1 cellular context compared by ENCODE assay signal in the genomic region with DNA sequence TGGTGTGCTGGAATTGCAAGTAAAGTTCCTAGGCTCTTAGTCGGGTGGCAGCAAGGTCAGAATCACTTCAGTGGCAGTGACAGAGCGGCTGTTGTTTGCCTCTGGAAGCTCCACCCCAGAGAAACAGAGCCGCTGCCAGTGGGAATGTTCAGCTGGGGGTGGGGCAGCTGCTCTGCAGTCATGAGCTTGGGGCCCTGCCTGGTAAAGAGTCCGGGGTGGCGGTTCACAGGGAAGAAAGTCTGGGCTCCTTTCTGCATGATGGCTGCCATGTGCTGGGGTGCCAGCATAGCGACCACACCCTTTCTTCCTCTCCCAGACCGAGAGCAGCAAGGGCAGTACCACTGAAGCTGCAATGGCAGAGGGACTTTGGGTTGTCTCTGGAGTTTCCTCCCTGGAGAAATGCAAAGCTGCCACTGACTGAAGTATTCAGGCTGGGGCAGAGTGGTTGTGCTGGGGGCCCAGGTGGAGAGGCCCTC.
TF ChIP-seq lines count a peak whose summit lies in the region.

No MANE protein-coding gene starts in this region.

TF ChIP-seq in HepG2, 621 proteins besides CTCF, POLR2A, EP300 and RAD21 (continued from another document and continues in another):
- no peak for TF ChIP-seq NR2F6 (IDR thresholded peaks at IDR 0.05)
- TF ChIP-seq NR2F6 (CRISPR knock-in tag; IDR thresholded peaks at IDR 0.05) = no peak
- TF ChIP-seq, protein P1, sequence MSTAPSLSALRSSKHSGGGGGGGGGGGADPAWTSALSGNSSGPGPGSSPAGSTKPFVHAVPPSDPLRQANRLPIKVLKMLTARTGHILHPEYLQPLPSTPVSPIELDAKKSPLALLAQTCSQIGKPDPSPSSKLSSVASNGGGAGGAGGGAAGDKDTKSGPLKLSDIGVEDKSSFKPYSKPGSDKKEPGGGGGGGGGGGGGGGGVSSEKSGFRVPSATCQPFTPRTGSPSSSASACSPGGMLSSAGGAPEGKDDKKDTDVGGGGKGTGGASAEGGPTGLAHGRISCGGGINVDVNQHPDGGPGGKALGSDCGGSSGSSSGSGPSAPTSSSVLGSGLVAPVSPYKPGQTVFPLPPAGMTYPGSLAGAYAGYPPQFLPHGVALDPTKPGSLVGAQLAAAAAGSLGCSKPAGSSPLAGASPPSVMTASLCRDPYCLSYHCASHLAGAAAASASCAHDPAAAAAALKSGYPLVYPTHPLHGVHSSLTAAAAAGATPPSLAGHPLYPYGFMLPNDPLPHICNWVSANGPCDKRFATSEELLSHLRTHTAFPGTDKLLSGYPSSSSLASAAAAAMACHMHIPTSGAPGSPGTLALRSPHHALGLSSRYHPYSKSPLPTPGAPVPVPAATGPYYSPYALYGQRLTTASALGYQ (CRISPR knock-in tag; IDR thresholded peaks at IDR 0.05) = no peak
- no peak for TF ChIP-seq CCAR2 (optimal IDR thresholded peaks at IDR 0.05; ENCODE audit: low read depth, low read length)
- TF ChIP-seq, protein P2, sequence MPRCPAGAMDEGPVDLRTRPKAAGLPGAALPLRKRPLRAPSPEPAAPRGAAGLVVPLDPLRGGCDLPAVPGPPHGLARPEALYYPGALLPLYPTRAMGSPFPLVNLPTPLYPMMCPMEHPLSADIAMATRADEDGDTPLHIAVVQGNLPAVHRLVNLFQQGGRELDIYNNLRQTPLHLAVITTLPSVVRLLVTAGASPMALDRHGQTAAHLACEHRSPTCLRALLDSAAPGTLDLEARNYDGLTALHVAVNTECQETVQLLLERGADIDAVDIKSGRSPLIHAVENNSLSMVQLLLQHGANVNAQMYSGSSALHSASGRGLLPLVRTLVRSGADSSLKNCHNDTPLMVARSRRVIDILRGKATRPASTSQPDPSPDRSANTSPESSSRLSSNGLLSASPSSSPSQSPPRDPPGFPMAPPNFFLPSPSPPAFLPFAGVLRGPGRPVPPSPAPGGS (CRISPR knock-in tag; IDR thresholded peaks at IDR 0.05) = peak; percentile 80; the same call in 1 of the 2 replicates
- TF ChIP-seq ZNF577 (CRISPR knock-in tag; IDR thresholded peaks at IDR 0.05; ENCODE audit: borderline replicate concordance, low read depth) = no peak
- no peak for TF ChIP-seq ZSCAN25 (CRISPR knock-in tag; IDR thresholded peaks at IDR 0.05)
- TF ChIP-seq, protein P3, sequence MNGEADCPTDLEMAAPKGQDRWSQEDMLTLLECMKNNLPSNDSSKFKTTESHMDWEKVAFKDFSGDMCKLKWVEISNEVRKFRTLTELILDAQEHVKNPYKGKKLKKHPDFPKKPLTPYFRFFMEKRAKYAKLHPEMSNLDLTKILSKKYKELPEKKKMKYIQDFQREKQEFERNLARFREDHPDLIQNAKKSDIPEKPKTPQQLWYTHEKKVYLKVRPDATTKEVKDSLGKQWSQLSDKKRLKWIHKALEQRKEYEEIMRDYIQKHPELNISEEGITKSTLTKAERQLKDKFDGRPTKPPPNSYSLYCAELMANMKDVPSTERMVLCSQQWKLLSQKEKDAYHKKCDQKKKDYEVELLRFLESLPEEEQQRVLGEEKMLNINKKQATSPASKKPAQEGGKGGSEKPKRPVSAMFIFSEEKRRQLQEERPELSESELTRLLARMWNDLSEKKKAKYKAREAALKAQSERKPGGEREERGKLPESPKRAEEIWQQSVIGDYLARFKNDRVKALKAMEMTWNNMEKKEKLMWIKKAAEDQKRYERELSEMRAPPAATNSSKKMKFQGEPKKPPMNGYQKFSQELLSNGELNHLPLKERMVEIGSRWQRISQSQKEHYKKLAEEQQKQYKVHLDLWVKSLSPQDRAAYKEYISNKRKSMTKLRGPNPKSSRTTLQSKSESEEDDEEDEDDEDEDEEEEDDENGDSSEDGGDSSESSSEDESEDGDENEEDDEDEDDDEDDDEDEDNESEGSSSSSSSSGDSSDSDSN (CRISPR knock-in tag; IDR thresholded peaks at IDR 0.05) = peak; percentile 53
- TF ChIP-seq, protein P4, sequence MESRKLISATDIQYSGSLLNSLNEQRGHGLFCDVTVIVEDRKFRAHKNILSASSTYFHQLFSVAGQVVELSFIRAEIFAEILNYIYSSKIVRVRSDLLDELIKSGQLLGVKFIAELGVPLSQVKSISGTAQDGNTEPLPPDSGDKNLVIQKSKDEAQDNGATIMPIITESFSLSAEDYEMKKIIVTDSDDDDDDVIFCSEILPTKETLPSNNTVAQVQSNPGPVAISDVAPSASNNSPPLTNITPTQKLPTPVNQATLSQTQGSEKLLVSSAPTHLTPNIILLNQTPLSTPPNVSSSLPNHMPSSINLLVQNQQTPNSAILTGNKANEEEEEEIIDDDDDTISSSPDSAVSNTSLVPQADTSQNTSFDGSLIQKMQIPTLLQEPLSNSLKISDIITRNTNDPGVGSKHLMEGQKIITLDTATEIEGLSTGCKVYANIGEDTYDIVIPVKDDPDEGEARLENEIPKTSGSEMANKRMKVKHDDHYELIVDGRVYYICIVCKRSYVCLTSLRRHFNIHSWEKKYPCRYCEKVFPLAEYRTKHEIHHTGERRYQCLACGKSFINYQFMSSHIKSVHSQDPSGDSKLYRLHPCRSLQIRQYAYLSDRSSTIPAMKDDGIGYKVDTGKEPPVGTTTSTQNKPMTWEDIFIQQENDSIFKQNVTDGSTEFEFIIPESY (CRISPR knock-in tag; IDR thresholded peaks at IDR 0.05) = no peak
- TF ChIP-seq RXRA (CRISPR knock-in tag; IDR thresholded peaks at IDR 0.05) = no peak
- no peak for TF ChIP-seq ZKSCAN8 (CRISPR knock-in tag; IDR thresholded peaks at IDR 0.05; ENCODE audit: borderline replicate concordance)
- TF ChIP-seq TARDBP (CRISPR knock-in tag; IDR thresholded peaks at IDR 0.05) = 0 out of 2 replicates have a peak, but pooled peaks have one; percentile 25
- no peak for TF ChIP-seq THAP11 (CRISPR knock-in tag; IDR thresholded peaks at IDR 0.05)
- no peak for TF ChIP-seq CHD2 (IDR thresholded peaks at IDR 0.05; ENCODE audit: low read depth, low read length)
- TF ChIP-seq SMAD1 (CRISPR knock-in tag; IDR thresholded peaks at IDR 0.05; ENCODE audit: borderline replicate concordance, low read depth) = no peak
- no peak for TF ChIP-seq KDM5A (IDR thresholded peaks at IDR 0.05; ENCODE audit: borderline replicate concordance, low read length)
- TF ChIP-seq RARA (CRISPR knock-in tag; IDR thresholded peaks at IDR 0.05) = 0 out of 2 replicates have a peak, but pooled peaks have one; percentile 11
- no peak for TF ChIP-seq CREB1 (IDR thresholded peaks at IDR 0.05)
- no peak for TF ChIP-seq CREB1 (CRISPR knock-in tag; IDR thresholded peaks at IDR 0.05)
- TF ChIP-seq, protein P5, sequence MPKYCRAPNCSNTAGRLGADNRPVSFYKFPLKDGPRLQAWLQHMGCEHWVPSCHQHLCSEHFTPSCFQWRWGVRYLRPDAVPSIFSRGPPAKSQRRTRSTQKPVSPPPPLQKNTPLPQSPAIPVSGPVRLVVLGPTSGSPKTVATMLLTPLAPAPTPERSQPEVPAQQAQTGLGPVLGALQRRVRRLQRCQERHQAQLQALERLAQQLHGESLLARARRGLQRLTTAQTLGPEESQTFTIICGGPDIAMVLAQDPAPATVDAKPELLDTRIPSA (CRISPR knock-in tag; IDR thresholded peaks at IDR 0.05; ENCODE audit: borderline replicate concordance) = no peak
- no peak for TF ChIP-seq ZNF510 (CRISPR knock-in tag; IDR thresholded peaks at IDR 0.05; ENCODE audit: low read depth)
- no peak for TF ChIP-seq RBFOX2 (IDR thresholded peaks at IDR 0.05; ENCODE audit: low read depth, low read length)
- no peak for TF ChIP-seq MTA1 (CRISPR knock-in tag; IDR thresholded peaks at IDR 0.05; ENCODE audit: borderline replicate concordance)
- TF ChIP-seq, protein P6, sequence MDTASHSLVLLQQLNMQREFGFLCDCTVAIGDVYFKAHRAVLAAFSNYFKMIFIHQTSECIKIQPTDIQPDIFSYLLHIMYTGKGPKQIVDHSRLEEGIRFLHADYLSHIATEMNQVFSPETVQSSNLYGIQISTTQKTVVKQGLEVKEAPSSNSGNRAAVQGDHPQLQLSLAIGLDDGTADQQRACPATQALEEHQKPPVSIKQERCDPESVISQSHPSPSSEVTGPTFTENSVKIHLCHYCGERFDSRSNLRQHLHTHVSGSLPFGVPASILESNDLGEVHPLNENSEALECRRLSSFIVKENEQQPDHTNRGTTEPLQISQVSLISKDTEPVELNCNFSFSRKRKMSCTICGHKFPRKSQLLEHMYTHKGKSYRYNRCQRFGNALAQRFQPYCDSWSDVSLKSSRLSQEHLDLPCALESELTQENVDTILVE (CRISPR knock-in tag; IDR thresholded peaks at IDR 0.05) = no peak
- no peak for TF ChIP-seq MYNN (CRISPR knock-in tag; IDR thresholded peaks at IDR 0.05; ENCODE audit: low read depth)
- no peak for TF ChIP-seq NR1H2 (CRISPR knock-in tag; IDR thresholded peaks at IDR 0.05; ENCODE audit: borderline replicate concordance, low read depth)
- TF ChIP-seq SOX6 (IDR thresholded peaks at IDR 0.05) = no peak
- TF ChIP-seq SOX6 (CRISPR knock-in tag; IDR thresholded peaks at IDR 0.05) = no peak; the same call in 1 of the 2 replicates
- no peak for TF ChIP-seq NFE2L2 (IDR thresholded peaks at IDR 0.05; ENCODE audit: low read length)
- no peak for TF ChIP-seq ZNF253 (CRISPR knock-in tag; IDR thresholded peaks at IDR 0.05; ENCODE audit: borderline replicate concordance)
- TF ChIP-seq TOPORS (CRISPR knock-in tag; IDR thresholded peaks at IDR 0.05) = no peak
- no peak for TF ChIP-seq AGO2 (optimal IDR thresholded peaks at IDR 0.05; ENCODE audit: low read depth, low read length)
- 0 out of 2 replicates have a peak, but pooled peaks have one; percentile 31 for TF ChIP-seq HNRNPL (IDR thresholded peaks at IDR 0.05; ENCODE audit: low read depth, low read length)
- TF ChIP-seq MAFK (conservative IDR thresholded peaks at IDR 0.05 in 1 of 2, IDR thresholded peaks at IDR 0.05 in 1 of 2; ENCODE audit: low read length in 2 of 2) = no peak
- TF ChIP-seq ZNF878 (CRISPR knock-in tag; IDR thresholded peaks at IDR 0.05) = no peak
- no peak for TF ChIP-seq ZNF333 (CRISPR knock-in tag; IDR thresholded peaks at IDR 0.05; ENCODE audit: borderline replicate concordance)
- TF ChIP-seq, protein P7, sequence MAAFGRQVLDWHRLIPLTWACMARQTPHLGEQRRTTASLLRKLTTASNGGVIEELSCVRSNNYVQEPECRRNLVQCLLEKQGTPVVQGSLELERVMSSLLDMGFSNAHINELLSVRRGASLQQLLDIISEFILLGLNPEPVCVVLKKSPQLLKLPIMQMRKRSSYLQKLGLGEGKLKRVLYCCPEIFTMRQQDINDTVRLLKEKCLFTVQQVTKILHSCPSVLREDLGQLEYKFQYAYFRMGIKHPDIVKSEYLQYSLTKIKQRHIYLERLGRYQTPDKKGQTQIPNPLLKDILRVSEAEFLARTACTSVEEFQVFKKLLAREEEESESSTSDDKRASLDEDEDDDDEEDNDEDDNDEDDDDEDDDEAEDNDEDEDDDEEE (CRISPR knock-in tag; IDR thresholded peaks at IDR 0.05) = no peak
- no peak for TF ChIP-seq SMARCC2 (IDR thresholded peaks at IDR 0.05)
- no peak for TF ChIP-seq ONECUT2 (CRISPR knock-in tag; IDR thresholded peaks at IDR 0.05)
- TF ChIP-seq FOXP1 (IDR thresholded peaks at IDR 0.05) = no peak
- TF ChIP-seq FOXP1 (CRISPR knock-in tag; IDR thresholded peaks at IDR 0.05) = 0 out of 2 replicates have a peak, but pooled peaks have one; percentile 26
- no peak for TF ChIP-seq SNAI1 (CRISPR knock-in tag; IDR thresholded peaks at IDR 0.05; ENCODE audit: borderline replicate concordance)
- TF ChIP-seq, protein P8, sequence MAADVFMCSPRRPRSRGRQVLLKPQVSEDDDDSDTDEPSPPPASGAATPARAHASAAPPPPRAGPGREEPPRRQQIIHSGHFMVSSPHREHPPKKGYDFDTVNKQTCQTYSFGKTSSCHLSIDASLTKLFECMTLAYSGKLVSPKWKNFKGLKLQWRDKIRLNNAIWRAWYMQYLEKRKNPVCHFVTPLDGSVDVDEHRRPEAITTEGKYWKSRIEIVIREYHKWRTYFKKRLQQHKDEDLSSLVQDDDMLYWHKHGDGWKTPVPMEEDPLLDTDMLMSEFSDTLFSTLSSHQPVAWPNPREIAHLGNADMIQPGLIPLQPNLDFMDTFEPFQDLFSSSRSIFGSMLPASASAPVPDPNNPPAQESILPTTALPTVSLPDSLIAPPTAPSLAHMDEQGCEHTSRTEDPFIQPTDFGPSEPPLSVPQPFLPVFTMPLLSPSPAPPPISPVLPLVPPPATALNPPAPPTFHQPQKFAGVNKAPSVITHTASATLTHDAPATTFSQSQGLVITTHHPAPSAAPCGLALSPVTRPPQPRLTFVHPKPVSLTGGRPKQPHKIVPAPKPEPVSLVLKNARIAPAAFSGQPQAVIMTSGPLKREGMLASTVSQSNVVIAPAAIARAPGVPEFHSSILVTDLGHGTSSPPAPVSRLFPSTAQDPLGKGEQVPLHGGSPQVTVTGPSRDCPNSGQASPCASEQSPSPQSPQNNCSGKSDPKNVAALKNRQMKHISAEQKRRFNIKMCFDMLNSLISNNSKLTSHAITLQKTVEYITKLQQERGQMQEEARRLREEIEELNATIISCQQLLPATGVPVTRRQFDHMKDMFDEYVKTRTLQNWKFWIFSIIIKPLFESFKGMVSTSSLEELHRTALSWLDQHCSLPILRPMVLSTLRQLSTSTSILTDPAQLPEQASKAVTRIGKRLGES (CRISPR knock-in tag; IDR thresholded peaks at IDR 0.05; ENCODE audit: borderline replicate concordance) = no peak
- TF ChIP-seq, protein P9, sequence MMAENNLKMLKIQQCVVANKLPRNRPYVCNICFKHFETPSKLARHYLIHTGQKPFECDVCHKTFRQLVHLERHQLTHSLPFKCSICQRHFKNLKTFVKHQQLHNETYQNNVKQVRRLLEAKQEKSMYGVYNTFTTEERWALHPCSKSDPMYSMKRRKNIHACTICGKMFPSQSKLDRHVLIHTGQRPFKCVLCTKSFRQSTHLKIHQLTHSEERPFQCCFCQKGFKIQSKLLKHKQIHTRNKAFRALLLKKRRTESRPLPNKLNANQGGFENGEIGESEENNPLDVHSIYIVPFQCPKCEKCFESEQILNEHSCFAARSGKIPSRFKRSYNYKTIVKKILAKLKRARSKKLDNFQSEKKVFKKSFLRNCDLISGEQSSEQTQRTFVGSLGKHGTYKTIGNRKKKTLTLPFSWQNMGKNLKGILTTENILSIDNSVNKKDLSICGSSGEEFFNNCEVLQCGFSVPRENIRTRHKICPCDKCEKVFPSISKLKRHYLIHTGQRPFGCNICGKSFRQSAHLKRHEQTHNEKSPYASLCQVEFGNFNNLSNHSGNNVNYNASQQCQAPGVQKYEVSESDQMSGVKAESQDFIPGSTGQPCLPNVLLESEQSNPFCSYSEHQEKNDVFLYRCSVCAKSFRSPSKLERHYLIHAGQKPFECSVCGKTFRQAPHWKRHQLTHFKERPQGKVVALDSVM (CRISPR knock-in tag; IDR thresholded peaks at IDR 0.05) = no peak
- no peak for TF ChIP-seq RFXAP (CRISPR knock-in tag; IDR thresholded peaks at IDR 0.05; ENCODE audit: borderline replicate concordance)
- TF ChIP-seq SRY (CRISPR knock-in tag; IDR thresholded peaks at IDR 0.05) = no peak; the same call in 1 of the 2 replicates
- no peak for TF ChIP-seq FIP1L1 (IDR thresholded peaks at IDR 0.05; ENCODE audit: borderline replicate concordance, insufficient read depth, low read depth, low read length)
- no peak for TF ChIP-seq RBM22 (optimal IDR thresholded peaks at IDR 0.05; ENCODE audit: low read length)
- no peak for TF ChIP-seq NCOA1 (CRISPR knock-in tag; IDR thresholded peaks at IDR 0.05)
- no peak for TF ChIP-seq JUN (CRISPR knock-in tag; IDR thresholded peaks at IDR 0.05)
- no peak for TF ChIP-seq SPEN (CRISPR knock-in tag; IDR thresholded peaks at IDR 0.05; ENCODE audit: low read depth)
- TF ChIP-seq, protein P10, sequence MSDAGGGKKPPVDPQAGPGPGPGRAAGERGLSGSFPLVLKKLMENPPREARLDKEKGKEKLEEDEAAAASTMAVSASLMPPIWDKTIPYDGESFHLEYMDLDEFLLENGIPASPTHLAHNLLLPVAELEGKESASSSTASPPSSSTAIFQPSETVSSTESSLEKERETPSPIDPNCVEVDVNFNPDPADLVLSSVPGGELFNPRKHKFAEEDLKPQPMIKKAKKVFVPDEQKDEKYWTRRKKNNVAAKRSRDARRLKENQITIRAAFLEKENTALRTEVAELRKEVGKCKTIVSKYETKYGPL (CRISPR knock-in tag; IDR thresholded peaks at IDR 0.05) = no peak
